In the genomic region with DNA sequence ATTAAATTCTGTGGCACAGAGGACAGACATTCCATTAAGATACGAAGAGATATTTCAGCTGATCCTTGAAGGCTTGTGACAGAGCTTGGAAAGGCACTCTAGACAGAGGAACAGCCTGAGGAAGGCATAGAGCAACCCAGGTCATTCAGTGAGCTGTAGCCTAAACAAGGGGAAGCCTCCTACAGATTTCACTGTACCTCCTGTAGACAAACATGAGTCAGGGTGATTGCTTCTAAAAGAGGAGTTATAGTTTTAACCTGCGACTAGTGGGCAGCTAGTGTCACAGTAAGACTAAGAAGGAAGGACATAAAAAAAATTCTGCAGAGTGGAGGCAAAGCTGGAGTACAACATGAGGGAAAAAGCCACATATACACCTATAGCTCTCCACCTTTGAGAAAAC, we compare ENCODE assay signal across 9 cellular contexts. TPM values are rescaled to one million over a fixed set of nuclear protein-coding genes. Genes with fewer than 3 reads are reported as not detected.
DNase-seq lines count a peak whose midpoint lies in the region; ATAC-seq and TF ChIP-seq lines count a peak whose summit lies in the region.
"Had no signal": no experiment of that assay in that cellular context is flagged by ENCODE, and none has a peak within 500 bp of the region (broad histone marks: within the 10 kb centered on the region; RNA-seq: fewer than 3 reads in every experiment).

No MANE protein-coding gene starts in this region.

- H3K4me1 Mint-ChIP-seq in activated naive CD8-positive, alpha-beta T cell treated with anti-CD3 and anti-CD28 coated beads, Interleukin-2, amount 10 ng/mL, durations not matched to agents 7 days and 5 days: peaks cover 17% of the 10 kb centered on the region
- peaks cover 30 to 37% of the 10 kb centered on the region in 2 donors for H3K4me1 Mint-ChIP-seq in natural killer cell

- POLR2A ChIA-PET in activated naive CD8-positive, alpha-beta T cell treated with anti-CD3 and anti-CD28 coated beads, Interleukin-2, amount 10 ng/mL, durations not matched to agents 7 days and 5 days (lab: Charles Lee): no interaction called here

- no peak overlapping the region for H3K27ac Mint-ChIP-seq in activated naive CD8-positive, alpha-beta T cell treated with anti-CD3 and anti-CD28 coated beads, Interleukin-2, amount 10 ng/mL, durations not matched to agents 7 days and 5 days
- H3K27ac Mint-ChIP-seq in natural killer cell: peak overlapping the region; percentile 37 to 83

- H3K27me3 Mint-ChIP-seq in activated naive CD8-positive, alpha-beta T cell treated with anti-CD3 and anti-CD28 coated beads, Interleukin-2, amount 10 ng/mL, durations not matched to agents 7 days and 5 days: no peaks in the 10 kb centered on the region
- no peaks in the 10 kb centered on the region for H3K27me3 Mint-ChIP-seq in natural killer cell (ENCODE audit: low read depth in 2 of 2)

- H3K9me3 Mint-ChIP-seq in activated naive CD8-positive, alpha-beta T cell treated with anti-CD3 and anti-CD28 coated beads, Interleukin-2, amount 10 ng/mL, durations not matched to agents 7 days and 5 days: peaks cover 11% of the 10 kb centered on the region
- H3K9me3 Mint-ChIP-seq in natural killer cell: peaks cover 6 to 8% of the 10 kb centered on the region in 2 donors

- no peak for TF ChIP-seq CTCF in natural killer cell (IDR thresholded peaks at IDR 0.05)

- ATAC-seq in HG03432 (IDR thresholded peaks at IDR 0.05; ENCODE audit: unreplicated experiment) (peak; percentile 51), natural killer cell (peak in 1 of 3 donors; percentile 13)
- ATAC-seq in activated naive CD8-positive, alpha-beta T cell treated with anti-CD3 and anti-CD28 coated beads, Interleukin-2, amount 10 ng/mL, durations not matched to agents 7 days and 5 days (ENCODE audit: low read depth): no peak

- H3K4me3 Mint-ChIP-seq in activated naive CD8-positive, alpha-beta T cell treated with anti-CD3 and anti-CD28 coated beads, Interleukin-2, amount 10 ng/mL, durations not matched to agents 7 days and 5 days: peak overlapping the region; percentile 12
- H3K4me3 Mint-ChIP-seq in natural killer cell: no peak overlapping the region

- intact Hi-C loops in natural killer cell (cut with micrococcal nuclease): no loop called here

- peaks cover 46% of the 10 kb centered on the region for H3K36me3 Mint-ChIP-seq in activated naive CD8-positive, alpha-beta T cell treated with anti-CD3 and anti-CD28 coated beads, Interleukin-2, amount 10 ng/mL, durations not matched to agents 7 days and 5 days
- peaks cover 17% of the 10 kb centered on the region for H3K36me3 Mint-ChIP-seq in natural killer cell

- DNase-seq in NOMO-1 treated with DMSO at 0.1 percent for 48 hours (lab: John Stamatoyannopoulos, UW; ENCODE audit: unreplicated experiment) (peak; percentile 50), NOMO-1 treated with dmso at 0.1 percent for 144 hours (lab: John Stamatoyannopoulos, UW; ENCODE audit: unreplicated experiment) (no peak), natural killer cell (no peak), NCI-H1048 (lab: John Stamatoyannopoulos, UW) (no peak), SHP77 treated with DMSO at 0.1 percent for 48 hours (lab: John Stamatoyannopoulos, UW) (no peak), AML-193 (lab: John Stamatoyannopoulos, UW) (no peak)
- no peak for DNase-seq in activated naive CD8-positive, alpha-beta T cell treated with anti-CD3 and anti-CD28 coated beads, Interleukin-2, amount 10 ng/mL, durations not matched to agents 7 days and 5 days

RNA-seq across cellular contexts. Expression of gene ANKDD1B, which starts 43.5 kb away (rescaled TPM):
- total RNA-seq in activated naive CD8-positive, alpha-beta T cell treated with anti-CD3 and anti-CD28 coated beads, Interleukin-2, amount 10 ng/mL, durations not matched to agents 7 days and 5 days: under 1 TPM; 0.26 to 0.28 TPM
- under 1 TPM; 0.52 to 0.66 (median 0.55) TPM for total RNA-seq in natural killer cell
- total RNA-seq: myocyte had no signal

RNA-seq across cellular contexts. Expression of gene POLK, which starts 56.0 kb away (rescaled TPM):
- 10 to 100 TPM; 27.6 to 29.8 TPM for total RNA-seq in activated naive CD8-positive, alpha-beta T cell treated with anti-CD3 and anti-CD28 coated beads, Interleukin-2, amount 10 ng/mL, durations not matched to agents 7 days and 5 days
- total RNA-seq in natural killer cell: 10 to 100 TPM; 16.8 to 21.5 (median 21.4) TPM

RNA-seq across cellular contexts. Expression of gene CERT1, which starts 56.3 kb away (rescaled TPM):
- total RNA-seq in activated naive CD8-positive, alpha-beta T cell treated with anti-CD3 and anti-CD28 coated beads, Interleukin-2, amount 10 ng/mL, durations not matched to agents 7 days and 5 days: 10 to 100 TPM; 33.9 to 39.3 TPM
- total RNA-seq in natural killer cell: 10 to 100 TPM; 50.1 to 51.4 (median 50.2) TPM
